Comparison of ENCODE assay signal across 8 cellular contexts in the genomic region with DNA sequence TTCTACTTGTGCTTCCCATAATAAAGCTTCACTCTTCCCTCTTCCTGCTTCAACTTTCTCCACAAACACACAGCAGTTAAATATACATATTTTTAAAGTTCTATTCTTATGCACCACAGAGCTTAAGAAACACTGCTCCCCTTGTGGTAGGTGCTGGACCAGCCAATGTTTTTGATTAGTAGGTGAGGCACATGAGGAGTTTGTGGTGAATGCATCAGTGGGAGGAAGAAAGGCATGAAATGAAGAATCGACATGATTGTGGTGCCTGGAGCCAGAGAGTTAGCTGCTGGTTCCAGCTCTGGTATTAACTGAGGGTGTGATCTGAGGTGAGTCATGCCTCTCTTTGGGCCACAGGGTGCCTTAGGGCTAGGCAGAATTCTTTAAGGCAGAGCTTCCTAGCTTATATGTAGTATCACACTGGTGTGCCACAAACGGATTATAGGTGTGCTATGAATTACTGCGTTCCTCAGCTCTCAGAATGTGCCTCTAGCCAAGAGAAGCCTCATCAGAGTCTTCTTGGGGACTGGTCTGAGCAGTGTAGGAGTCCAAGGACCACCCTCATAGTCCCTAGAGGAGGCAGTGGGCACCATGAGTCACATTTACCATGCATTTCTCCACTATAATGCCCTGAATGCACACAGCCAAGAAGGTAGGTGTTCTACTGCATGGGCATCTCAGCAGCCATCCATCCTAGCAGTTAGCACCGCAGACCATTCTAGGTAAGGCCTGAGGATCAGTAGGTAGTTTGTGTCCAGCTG.
DNase-seq lines count a peak whose midpoint lies in the region; ATAC-seq and TF ChIP-seq lines count a peak whose summit lies in the region.

No MANE protein-coding gene starts in this region.

- no peaks in the 10 kb centered on the region for H3K36me3 ChIP-seq in lower lobe of right lung
- H3K36me3 ChIP-seq in Caco-2 (ENCODE audit: control insufficient read depth, insufficient read depth, low read length) = no peaks in the 10 kb centered on the region

- POLR2A ChIA-PET in Caco-2 (lab: Charles Lee) = no interaction called here

- CTCF ChIA-PET in Caco-2 (lab: Charles Lee) = interaction anchor here (1.2 kb wide), 1 partner anchor 10 kb away, joined by 3 read pairs; no protein-coding TSS in a partner anchor

- H3K27me3 Mint-ChIP-seq in activated T-helper 1 cell treated with anti-CD3 and anti-CD28 coated beads, Interleukin-12 subunit alpha, Interleukin-12 subunit beta, Interleukin-2, Interleukin-4 antibody, amounts not matched to agents 30 ng/mL and 10 ng/mL and 1 ng/mL, durations not matched to agents 14 hours and 24 hours and 36 hours (ENCODE audit: insufficient read depth) = no peaks in the 10 kb centered on the region
- H3K27me3 Mint-ChIP-seq in Caco-2 (ENCODE audit: insufficient read depth, unreplicated experiment) = no peaks in the 10 kb centered on the region

- peaks cover 4% of the 10 kb centered on the region for H3K9me3 ChIP-seq in lower lobe of right lung
- no peaks in the 10 kb centered on the region for H3K9me3 ChIP-seq in Caco-2

- no TSS peak for BruUV-seq in Caco-2 (replicated peaks; lab: Mats Ljungman, UMichigan)

- H3K4me1 Mint-ChIP-seq in activated T-helper 1 cell treated with anti-CD3 and anti-CD28 coated beads, Interleukin-12 subunit alpha, Interleukin-12 subunit beta, Interleukin-2, Interleukin-4 antibody, amounts not matched to agents 30 ng/mL and 10 ng/mL and 1 ng/mL, durations not matched to agents 14 hours and 24 hours and 36 hours (ENCODE audit: low read depth) = peaks cover 45% of the 10 kb centered on the region
- H3K4me1 Mint-ChIP-seq in Caco-2 (ENCODE audit: low read depth, unreplicated experiment) = no peaks in the 10 kb centered on the region

- H3K4me3 ChIP-seq in lower lobe of right lung (no peak overlapping the region), Caco-2 (ENCODE audit: low read depth, low read length) (no peak overlapping the region)

- H3K27me3 ChIP-seq in lower lobe of right lung (ENCODE audit: low read depth) (no peaks in the 10 kb centered on the region), Caco-2 (replicated peaks; ENCODE audit: control insufficient read depth, insufficient read depth, low read length) (no peaks in the 10 kb centered on the region)

- peaks cover 16% of the 10 kb centered on the region for H3K9me3 Mint-ChIP-seq in activated T-helper 1 cell treated with anti-CD3 and anti-CD28 coated beads, Interleukin-12 subunit alpha, Interleukin-12 subunit beta, Interleukin-2, Interleukin-4 antibody, amounts not matched to agents 30 ng/mL and 10 ng/mL and 1 ng/mL, durations not matched to agents 14 hours and 24 hours and 36 hours
- H3K9me3 Mint-ChIP-seq in Caco-2 (ENCODE audit: unreplicated experiment) = no peaks in the 10 kb centered on the region

- peaks cover 7% of the 10 kb centered on the region for H3K36me3 Mint-ChIP-seq in activated T-helper 1 cell treated with anti-CD3 and anti-CD28 coated beads, Interleukin-12 subunit alpha, Interleukin-12 subunit beta, Interleukin-2, Interleukin-4 antibody, amounts not matched to agents 30 ng/mL and 10 ng/mL and 1 ng/mL, durations not matched to agents 14 hours and 24 hours and 36 hours (ENCODE audit: low read depth)
- H3K36me3 Mint-ChIP-seq in Caco-2 (ENCODE audit: insufficient read depth, unreplicated experiment) = no peaks in the 10 kb centered on the region

- no peak overlapping the region for H3K4me3 Mint-ChIP-seq in activated T-helper 1 cell treated with anti-CD3 and anti-CD28 coated beads, Interleukin-12 subunit alpha, Interleukin-12 subunit beta, Interleukin-2, Interleukin-4 antibody, amounts not matched to agents 30 ng/mL and 10 ng/mL and 1 ng/mL, durations not matched to agents 14 hours and 24 hours and 36 hours
- H3K4me3 Mint-ChIP-seq in Caco-2 (ENCODE audit: unreplicated experiment) = no peak overlapping the region

- peak; percentile 74 for ATAC-seq in HG02642 (IDR thresholded peaks at IDR 0.05; ENCODE audit: poor library complexity, unreplicated experiment)
- peak; percentile 45 to 47 for ATAC-seq in lower lobe of right lung

- intact Hi-C loops in activated T-helper 1 cell treated with anti-CD3 and anti-CD28 coated beads, Interleukin-12 subunit alpha, Interleukin-12 subunit beta, Interleukin-2, Interleukin-4 antibody, amounts not matched to agents 30 ng/mL and 10 ng/mL and 1 ng/mL, durations not matched to agents 14 hours and 24 hours and 36 hours (cut with micrococcal nuclease) = loop anchor here (1.0 to 5.0 kb wide), 13 partner anchors 9 to 736 kb away; no protein-coding TSS in a partner anchor
- intact Hi-C loops in lower lobe of right lung (cut with DNase I) = loop anchor here (10.0 kb wide), 1 partner anchor 82 kb away; no protein-coding TSS in a partner anchor
- intact Hi-C loops in Caco-2 (cut with micrococcal nuclease; ENCODE audit: unreplicated experiment) = no loop called here

- H3K27ac ChIP-seq in lower lobe of right lung = no peak overlapping the region

- peak overlapping the region; percentile 2 for H3K27ac Mint-ChIP-seq in activated T-helper 1 cell treated with anti-CD3 and anti-CD28 coated beads, Interleukin-12 subunit alpha, Interleukin-12 subunit beta, Interleukin-2, Interleukin-4 antibody, amounts not matched to agents 30 ng/mL and 10 ng/mL and 1 ng/mL, durations not matched to agents 14 hours and 24 hours and 36 hours
- no peak overlapping the region for H3K27ac Mint-ChIP-seq in Caco-2 (ENCODE audit: unreplicated experiment)

- peaks cover 18% of the 10 kb centered on the region for H3K4me1 ChIP-seq in lower lobe of right lung
- no peaks in the 10 kb centered on the region for H3K4me1 ChIP-seq in Caco-2

- peak; percentile 24 for TF ChIP-seq CTCF in lower lobe of right lung (IDR thresholded peaks at IDR 0.05)
- no peak for TF ChIP-seq CTCF in Caco-2 (IDR thresholded peaks at IDR 0.05; ENCODE audit: insufficient read depth in 1 of 2, low read depth in 1 of 2, low read length in 1 of 2, severe bottlenecking in 1 of 2, unreplicated experiment in 1 of 2)

- peak; percentile 68 for DNase-seq in activated naive CD4-positive, alpha-beta T cell treated with Interleukin-2 at 50 U/mL for 16 hours
- no peak for DNase-seq in activated naive CD4-positive, alpha-beta T cell (lab: John Stamatoyannopoulos, UW)
- peak; percentile 41 for DNase-seq in NCI-H460 (ENCODE audit: extremely low read depth, low read depth)
- peak; percentile 34 for DNase-seq in activated T-helper 1 cell treated with anti-CD3 and anti-CD28 coated beads, Interleukin-12 subunit alpha, Interleukin-12 subunit beta, Interleukin-2, Interleukin-4 antibody, amounts not matched to agents 30 ng/mL and 10 ng/mL and 1 ng/mL, durations not matched to agents 14 hours and 24 hours and 36 hours (ENCODE audit: low spot score)
- DNase-seq in lower lobe of right lung = no peak
- DNase-seq in Caco-2 = no peak
- DNase-seq in NCI-H1105 treated with DMSO at 0.1 percent for 48 hours (lab: John Stamatoyannopoulos, UW) = no peak

Comparison
In these comparisons a context has a peak if more than half of its experiments do, and no peak if none do; other contexts are left out.
1. DNase-seq: peak in activated naive CD4-positive, alpha-beta T cell treated with Interleukin-2 at 50 U/mL for 16 hours (single experiment), NCI-H460 (single experiment) and activated T-helper 1 cell treated with anti-CD3 and anti-CD28 coated beads, Interleukin-12 subunit alpha, Interleukin-12 subunit beta, Interleukin-2, Interleukin-4 antibody, amounts not matched to agents 30 ng/mL and 10 ng/mL and 1 ng/mL, durations not matched to agents 14 hours and 24 hours and 36 hours (single experiment); none in activated naive CD4-positive, alpha-beta T cell (0 of 4), lower lobe of right lung (single experiment), Caco-2 (0 of 2) and NCI-H1105 treated with DMSO at 0.1 percent for 48 hours (single experiment).